In genomic region chr20:5797843-5798462, GRCh38 we compare ENCODE assay signal across 11 cellular contexts. TPM values are rescaled to one million over a fixed set of nuclear protein-coding genes. Genes with fewer than 3 reads are reported as not detected.
A peak's percentile ranks its signal among the peaks of the same experiment; 100 is the strongest.
DNase-seq lines count a peak whose midpoint lies in the region; ATAC-seq, FAIRE-seq and TF ChIP-seq lines count a peak whose summit lies in the region.
"Had no signal": no experiment of that assay in that cellular context is flagged by ENCODE, and none has a peak within 500 bp of the region (broad histone marks: within the 10 kb centered on the region; RNA-seq: fewer than 3 reads in every experiment).

No MANE protein-coding gene starts in this region.

- H3K9me3 Mint-ChIP-seq in activated T-helper 2 cell treated with anti-CD3 and anti-CD28 coated beads, Interferon-gamma antibody, Interleukin-2, Interleukin-4, amounts not matched to agents 10 μg/mL and 5 μg/mL and 100 μg/mL, durations not matched to agents 14 hours and 24 hours and 36 hours = no peaks in the 10 kb centered on the region
- H3K9me3 Mint-ChIP-seq: activated naive CD4-positive, alpha-beta T cell treated with anti-CD3 and anti-CD28 coated beads, Interleukin-2, amount 50 U/mL, for 24 hours had no signal

- no peak overlapping the region for H3K27ac Mint-ChIP-seq in activated T-helper 2 cell treated with anti-CD3 and anti-CD28 coated beads, Interferon-gamma antibody, Interleukin-2, Interleukin-4, amounts not matched to agents 10 μg/mL and 5 μg/mL and 100 μg/mL, durations not matched to agents 14 hours and 24 hours and 36 hours
- H3K27ac Mint-ChIP-seq: activated naive CD4-positive, alpha-beta T cell treated with anti-CD3 and anti-CD28 coated beads, Interleukin-2, amount 50 U/mL, for 24 hours had no signal

- H3K27me3 ChIP-seq in osteoblast (ENCODE audit: insufficient read depth, low read length) = no peaks in the 10 kb centered on the region
- H3K27me3 ChIP-seq: gastrocnemius medialis had no signal

- intact Hi-C loops in activated T-helper 2 cell treated with anti-CD3 and anti-CD28 coated beads, Interferon-gamma antibody, Interleukin-2, Interleukin-4, amounts not matched to agents 10 μg/mL and 5 μg/mL and 100 μg/mL, durations not matched to agents 14 hours and 24 hours and 36 hours (cut with micrococcal nuclease) = no loop called here

- no peak for TF ChIP-seq POLR2A in H54 (IDR thresholded peaks at IDR 0.05; ENCODE audit: low read depth, low read length)

- H3K36me3 ChIP-seq in osteoblast (ENCODE audit: insufficient read depth, low read length) = no peaks in the 10 kb centered on the region
- H3K36me3 ChIP-seq: gastrocnemius medialis had no signal

- no peaks in the 10 kb centered on the region for H3K4me1 ChIP-seq in osteoblast (ENCODE audit: insufficient read depth, low read length)
- H3K4me1 ChIP-seq: gastrocnemius medialis had no signal

- H3K27ac ChIP-seq in osteoblast (ENCODE audit: low read depth, low read length) = no peak overlapping the region
- H3K27ac ChIP-seq: 22Rv1, gastrocnemius medialis had no signal

- H3K4me3 Mint-ChIP-seq in activated T-helper 2 cell treated with anti-CD3 and anti-CD28 coated beads, Interferon-gamma antibody, Interleukin-2, Interleukin-4, amounts not matched to agents 10 μg/mL and 5 μg/mL and 100 μg/mL, durations not matched to agents 14 hours and 24 hours and 36 hours (ENCODE audit: low read depth) = no peak overlapping the region
- H3K4me3 Mint-ChIP-seq: activated naive CD4-positive, alpha-beta T cell treated with anti-CD3 and anti-CD28 coated beads, Interleukin-2, amount 50 U/mL, for 24 hours had no signal

- H4K20me1 ChIP-seq in osteoblast (ENCODE audit: insufficient read depth, low read length) = no peaks in the 10 kb centered on the region

- H2AFZ ChIP-seq in osteoblast (ENCODE audit: low read length) = no peak overlapping the region

- H3K9me3 ChIP-seq in osteoblast (ENCODE audit: low read depth, low read length) = no peaks in the 10 kb centered on the region
- H3K9me3 ChIP-seq: gastrocnemius medialis had no signal

- no peak for FAIRE-seq in H54 (lab: Jason Lieb, UNC)

- no peaks in the 10 kb centered on the region for H3K27me3 Mint-ChIP-seq in activated T-helper 2 cell treated with anti-CD3 and anti-CD28 coated beads, Interferon-gamma antibody, Interleukin-2, Interleukin-4, amounts not matched to agents 10 μg/mL and 5 μg/mL and 100 μg/mL, durations not matched to agents 14 hours and 24 hours and 36 hours (ENCODE audit: low read depth)
- H3K27me3 Mint-ChIP-seq: activated naive CD4-positive, alpha-beta T cell treated with anti-CD3 and anti-CD28 coated beads, Interleukin-2, amount 50 U/mL, for 24 hours had no signal

- peak; percentile 93 for ATAC-seq in HG02763 (IDR thresholded peaks at IDR 0.05; ENCODE audit: unreplicated experiment)
- ATAC-seq: gastrocnemius medialis had no signal

- no peaks in the 10 kb centered on the region for H3K4me1 Mint-ChIP-seq in activated T-helper 2 cell treated with anti-CD3 and anti-CD28 coated beads, Interferon-gamma antibody, Interleukin-2, Interleukin-4, amounts not matched to agents 10 μg/mL and 5 μg/mL and 100 μg/mL, durations not matched to agents 14 hours and 24 hours and 36 hours (ENCODE audit: low read depth)

- no peak overlapping the region for H3K4me2 ChIP-seq in osteoblast (ENCODE audit: insufficient read depth, low read length)

- H3K79me2 ChIP-seq in osteoblast (ENCODE audit: insufficient read depth, low read length) = no peaks in the 10 kb centered on the region

- DNase-seq in DMS 273 (lab: John Stamatoyannopoulos, UW; ENCODE audit: unreplicated experiment) (peak; percentile 17), DMS 273 treated with DMSO at 0.1 percent for 48 hours (lab: John Stamatoyannopoulos, UW) (no peak), NCI-H524 (lab: John Stamatoyannopoulos, UW) (peak; percentile 37 to 79), osteoblast (ENCODE audit: insufficient read length, low spot score, missing footprints) (peak; percentile 21), H54 (ENCODE audit: insufficient read length, low spot score) (no peak)
- no peak for DNase-seq in activated T-helper 2 cell treated with anti-CD3 and anti-CD28 coated beads, Interferon-gamma antibody, Interleukin-2, Interleukin-4, amounts not matched to agents 10 μg/mL and 5 μg/mL and 100 μg/mL, durations not matched to agents 14 hours and 24 hours and 36 hours (ENCODE audit: low spot score)
- no peak for DNase-seq in NK-92 treated with Interleukin-12 subunit alpha and Interleukin-12 subunit beta, amount 100 ng/mL, for 24 hours (lab: John Stamatoyannopoulos, UW)
- DNase-seq: gastrocnemius medialis had no signal

- no peak for TF ChIP-seq CTCF in osteoblast (IDR thresholded peaks at IDR 0.05; ENCODE audit: extremely low read depth, low read depth, low read length)

- no peak overlapping the region for H3K4me3 ChIP-seq in osteoblast (ENCODE audit: insufficient read depth, low read length)
- H3K4me3 ChIP-seq: gastrocnemius medialis had no signal

- peaks cover 3% of the 10 kb centered on the region for H3K36me3 Mint-ChIP-seq in activated T-helper 2 cell treated with anti-CD3 and anti-CD28 coated beads, Interferon-gamma antibody, Interleukin-2, Interleukin-4, amounts not matched to agents 10 μg/mL and 5 μg/mL and 100 μg/mL, durations not matched to agents 14 hours and 24 hours and 36 hours (ENCODE audit: low read depth)

RNA-seq across cellular contexts. Expression of gene SHLD1, which starts 47.8 kb away (rescaled TPM):
- 1.4 and 1.5 TPM in 2 replicates for total RNA-seq in osteoblast
- total RNA-seq in activated T-helper 2 cell treated with anti-CD3 and anti-CD28 coated beads, Interferon-gamma antibody, Interleukin-2, Interleukin-4, amounts not matched to agents 10 μg/mL and 5 μg/mL and 100 μg/mL, durations not matched to agents 14 hours and 24 hours and 36 hours = 11.0 and 11.8 TPM in 2 replicates

Comparison
In these comparisons a context has a peak if more than half of its experiments do, and no peak if none do; other contexts are left out.
1. DNase-seq: peak in DMS 273 (single experiment), NCI-H524 (2 of 2) and osteoblast (single experiment); none in DMS 273 treated with DMSO at 0.1 percent for 48 hours (single experiment), activated T-helper 2 cell treated with anti-CD3 and anti-CD28 coated beads, Interferon-gamma antibody, Interleukin-2, Interleukin-4, amounts not matched to agents 10 μg/mL and 5 μg/mL and 100 μg/mL, durations not matched to agents 14 hours and 24 hours and 36 hours (single experiment), H54 (single experiment) and NK-92 treated with Interleukin-12 subunit alpha and Interleukin-12 subunit beta, amount 100 ng/mL, for 24 hours (single experiment).